ENCODE assay signal across 11 cellular contexts in genomic region chr5:173670791-173671120, GRCh38. TPM values are rescaled to one million over a fixed set of nuclear protein-coding genes. Genes with fewer than 3 reads are reported as not detected.
DNase-seq lines count a peak whose midpoint lies in the region; ATAC-seq and TF ChIP-seq lines count a peak whose summit lies in the region.
"Had no signal": no experiment of that assay in that cellular context is flagged by ENCODE, and none has a peak within 500 bp of the region (broad histone marks: within the 10 kb centered on the region; RNA-seq: fewer than 3 reads in every experiment).

No MANE protein-coding gene starts in this region.

- peaks cover 34% of the 10 kb centered on the region for H3K4me1 ChIP-seq in HUES6 (ENCODE audit: control insufficient read depth, insufficient read depth, low read length)
- H3K4me1 ChIP-seq in right lobe of liver, result peaks cover 0 to 33% (median 9%) of the 10 kb centered on the region in 4 donors
- H3K4me1 ChIP-seq in subcutaneous abdominal adipose tissue (ENCODE audit: control insufficient read depth in 5 of 5, insufficient read depth in 5 of 5, low read length in 5 of 5), result peaks cover 6 to 44% (median 27%) of the 10 kb centered on the region in 5 donors
- no peaks in the 10 kb centered on the region; the same call in 1 of the 2 replicates for H3K4me1 ChIP-seq in SJCRH30

- no peak overlapping the region for H3K4me3 ChIP-seq in HUES6 (ENCODE audit: low read depth, low read length)
- H3K4me3 ChIP-seq in right lobe of liver, result no peak overlapping the region
- peak overlapping the region in 3 of 5 donors; percentile 28 to 56 (median 30) for H3K4me3 ChIP-seq in subcutaneous abdominal adipose tissue (ENCODE audit: low read depth in 1 of 5, low read length in 5 of 5)
- H3K4me3 ChIP-seq in SJCRH30, result no peak overlapping the region

- peak overlapping the region; percentile 43 for H3K9ac ChIP-seq in HUES6 (ENCODE audit: low read length)
- peak overlapping the region in 2 of 5 donors; percentile 21 to 56 for H3K9ac ChIP-seq in subcutaneous abdominal adipose tissue (ENCODE audit: low read length in 5 of 5)

- H3K9me3 ChIP-seq in HUES6 (ENCODE audit: control insufficient read depth, insufficient read depth, low read depth, low read length) (peaks cover 42% of the 10 kb centered on the region), right lobe of liver (no peaks in the 10 kb centered on the region), subcutaneous abdominal adipose tissue (ENCODE audit: control insufficient read depth in 5 of 5, low read length in 5 of 5) (peaks cover 0 to 11% (median 5%) of the 10 kb centered on the region in 5 donors), SJCRH30 (replicated peaks) (0 out of 2 replicates have a peak, but pooled peaks cover under 1% of the 10 kb centered on the region)

- DNase-seq in right lobe of liver, result no peak
- no peak for DNase-seq in activated gamma-delta T cell (lab: John Stamatoyannopoulos, UW)
- DNase-seq in SIG-M5 treated with dmso at 0.1 percent for 504 hours (lab: John Stamatoyannopoulos, UW; ENCODE audit: unreplicated experiment), result no peak
- DNase-seq in SJCRH30, result no peak
- no peak for DNase-seq in NCI-H2227 (lab: John Stamatoyannopoulos, UW; ENCODE audit: unreplicated experiment)
- DNase-seq: MM.1S; naive B cell; stimulated activated CD4-positive, alpha-beta T cell treated with anti-CD3 and anti-CD28 coated beads, Interleukin-15, amount 100 ng/mL, for 24 hours had no signal

- no peak for TF ChIP-seq POLR2A in right lobe of liver (IDR thresholded peaks at IDR 0.05)

- no peak for TF ChIP-seq CTCF in right lobe of liver (IDR thresholded peaks at IDR 0.05)

- H3K27ac ChIP-seq in HUES6 (ENCODE audit: low read depth, low read length) (peak overlapping the region; percentile 72), cingulate gyrus (ENCODE audit: low read depth, low read length) (peak overlapping the region; percentile 87), right lobe of liver (peak overlapping the region; percentile 4 to 67 (median 50)), subcutaneous abdominal adipose tissue (ENCODE audit: low read depth, low read length) (peak overlapping the region; percentile 52), SJCRH30 (no peak overlapping the region)

- 41% methylated on average over 10 of the region's 12 CpGs for WGBS in right lobe of liver (ENCODE audit: insufficient coverage, low coverage, low lambda C conversion rate, missing lambda C conversion rate)

- peak; percentile 44 to 65 (median 50) for ATAC-seq in right lobe of liver

- H3K36me3 ChIP-seq in HUES6 (ENCODE audit: control insufficient read depth, insufficient read depth, low read length) (no peaks in the 10 kb centered on the region), right lobe of liver (no peaks in the 10 kb centered on the region), subcutaneous abdominal adipose tissue (ENCODE audit: control insufficient read depth in 5 of 5, insufficient read depth in 5 of 5, low read length in 5 of 5) (no peaks in the 10 kb centered on the region), SJCRH30 (no peaks in the 10 kb centered on the region)

- no peaks in the 10 kb centered on the region for H3K27me3 ChIP-seq in HUES6 (ENCODE audit: control insufficient read depth, insufficient read depth, low read length)
- H3K27me3 ChIP-seq in right lobe of liver, result no peaks in the 10 kb centered on the region
- no peaks in the 10 kb centered on the region for H3K27me3 ChIP-seq in subcutaneous abdominal adipose tissue (ENCODE audit: control insufficient read depth in 5 of 5, insufficient read depth in 4 of 5, low read length in 5 of 5)
- H3K27me3 ChIP-seq in SJCRH30, result no peaks in the 10 kb centered on the region

- intact Hi-C loops in right lobe of liver (cut with DNase I), result no loop called here

RNA-seq across cellular contexts. Expression of gene BOD1, which starts 54.3 kb away (rescaled TPM):
- 10 to 100 TPM; 15.3 to 24.3 (median 19.2) TPM for total RNA-seq in right lobe of liver
- total RNA-seq in SJCRH30 (2014; rRNA removed; shearing (Covaris generic)), result 104 and 105 TPM in 2 replicates

Comparison
In these comparisons a context has a peak if more than half of its experiments do, and no peak if none do; other contexts are left out.
1. H3K4me3 ChIP-seq: peak in subcutaneous abdominal adipose tissue (3 of 5); none in HUES6 (single experiment), right lobe of liver (0 of 3) and SJCRH30 (single experiment).